Comparison of ENCODE assay signal across 34 cellular contexts in genomic region chr7:67866054-67866453, GRCh38.
"Had no signal": no experiment of that assay in that cellular context is flagged by ENCODE, and none has a peak within 500 bp of the region (broad histone marks: within the 10 kb centered on the region; RNA-seq: fewer than 3 reads in every experiment).

No MANE protein-coding gene starts in this region.

- H3K27ac ChIP-seq: adrenal gland, body of pancreas, brain microvascular endothelial cell, breast epithelium, WERI-Rb-1 had no signal

- H3K4me3 ChIP-seq: adrenal gland, body of pancreas, breast epithelium had no signal

- ATAC-seq: activated CD4-positive, alpha-beta T cell treated with anti-CD3 and anti-CD28 coated beads for 36 hours; activated CD4-positive, CD25-positive, alpha-beta regulatory T cell treated with anti-CD3 and anti-CD28 coated beads, Interleukin-2, amount 50 U/mL, for 24 hours; activated CD8-positive, alpha-beta memory T cell treated with anti-CD3 and anti-CD28 coated beads, Interleukin-2, amount 10 ng/mL, durations not matched to agents 7 days and 5 days; activated CD8-positive, alpha-beta T cell treated with anti-CD3 and anti-CD28 coated beads, Interleukin-2, amount 10 ng/mL, durations not matched to agents 7 days and 5 days; activated naive CD4-positive, alpha-beta T cell treated with anti-CD3 and anti-CD28 coated beads, Interleukin-2, amount 50 U/mL, for 72 hours; activated T-cell treated with anti-CD3 and anti-CD28 coated beads, Interleukin-2, amount 50 U/mL, for 4 hours; activated T-cell treated with anti-CD3 and anti-CD28 coated beads, Interleukin-2, amount 50 U/mL, for 72 hours; activated T-helper 17 cell treated with anti-CD3 and anti-CD28 coated beads, Interleukin-2, amount 50 U/mL, for 72 hours; body of pancreas; WTC11 had no signal

- H3K36me3 ChIP-seq: adrenal gland, brain microvascular endothelial cell, breast epithelium, WERI-Rb-1 had no signal

- H3K9me3 ChIP-seq: adrenal gland had no signal

- H3K4me1 ChIP-seq: adrenal gland, body of pancreas, breast epithelium had no signal

- H3K27me3 ChIP-seq: adrenal gland, body of pancreas, brain microvascular endothelial cell, breast epithelium had no signal

- DNase-seq: activated CD4-positive, alpha-beta memory T cell treated with anti-CD3 and anti-CD28 coated beads, Interleukin-2, amount 10 ng/mL, durations not matched to agents 7 days and 5 days; activated CD4-positive, alpha-beta T cell treated with anti-CD3 and anti-CD28 coated beads for 1 hour; activated CD4-positive, alpha-beta T cell treated with anti-CD3 and anti-CD28 coated beads for 36 hours; activated CD4-positive, alpha-beta T cell treated with anti-CD3 and anti-CD28 coated beads for 48 hours; activated CD4-positive, alpha-beta T cell treated with anti-CD3 and anti-CD28 coated beads, Interleukin-2, amount 10 ng/mL, durations not matched to agents 7 days and 5 days; activated CD4-positive, alpha-beta T cell treated with anti-CD3 and anti-CD28 coated beads, Interleukin-2, amount 50 U/mL, for 48 hours; activated CD4-positive, CD25-positive, alpha-beta regulatory T cell; activated CD8-positive, alpha-beta memory T cell treated with anti-CD3 and anti-CD28 coated beads for 24 hours; activated CD8-positive, alpha-beta memory T cell treated with anti-CD3 and anti-CD28 coated beads, Interleukin-2, amount 10 ng/mL, durations not matched to agents 7 days and 5 days; activated CD8-positive, alpha-beta memory T cell treated with anti-CD3 and anti-CD28 coated beads, Interleukin-2, amount 50 U/mL, for 48 hours; activated CD8-positive, alpha-beta T cell treated with anti-CD3 and anti-CD28 coated beads, Interleukin-2, amount 10 ng/mL, durations not matched to agents 7 days and 5 days; activated effector memory CD4-positive, alpha-beta T cell treated with anti-CD3 and anti-CD28 coated beads, Interleukin-2, amount 50 U/mL, for 16 hours; activated gamma-delta T cell treated with Interleukin-2 at 50 U/mL for 16 hours; activated naive CD4-positive, alpha-beta T cell; activated naive CD4-positive, alpha-beta T cell treated with anti-CD3 and anti-CD28 coated beads for 36 hours; activated naive CD4-positive, alpha-beta T cell treated with anti-CD3 and anti-CD28 coated beads, Interleukin-2, amount 50 U/mL, for 16 hours; activated naive CD8-positive, alpha-beta T cell treated with anti-CD3 and anti-CD28 coated beads for 36 hours; activated T-cell treated with anti-CD3 and anti-CD28 coated beads, Interleukin-2, amount 50 U/mL, for 4 hours; activated T-cell treated with anti-CD3 and anti-CD28 coated beads, Interleukin-2, amount 50 U/mL, for 72 hours; adrenal gland; amniotic stem cell; aorta; body of pancreas; brain microvascular endothelial cell; central memory CD4-positive, alpha-beta T cell; T-helper 1 cell; T-helper 2 cell; T-helper 9 cell; WERI-Rb-1 had no signal
